20 cellular contexts compared by ENCODE assay signal in the genomic region with DNA sequence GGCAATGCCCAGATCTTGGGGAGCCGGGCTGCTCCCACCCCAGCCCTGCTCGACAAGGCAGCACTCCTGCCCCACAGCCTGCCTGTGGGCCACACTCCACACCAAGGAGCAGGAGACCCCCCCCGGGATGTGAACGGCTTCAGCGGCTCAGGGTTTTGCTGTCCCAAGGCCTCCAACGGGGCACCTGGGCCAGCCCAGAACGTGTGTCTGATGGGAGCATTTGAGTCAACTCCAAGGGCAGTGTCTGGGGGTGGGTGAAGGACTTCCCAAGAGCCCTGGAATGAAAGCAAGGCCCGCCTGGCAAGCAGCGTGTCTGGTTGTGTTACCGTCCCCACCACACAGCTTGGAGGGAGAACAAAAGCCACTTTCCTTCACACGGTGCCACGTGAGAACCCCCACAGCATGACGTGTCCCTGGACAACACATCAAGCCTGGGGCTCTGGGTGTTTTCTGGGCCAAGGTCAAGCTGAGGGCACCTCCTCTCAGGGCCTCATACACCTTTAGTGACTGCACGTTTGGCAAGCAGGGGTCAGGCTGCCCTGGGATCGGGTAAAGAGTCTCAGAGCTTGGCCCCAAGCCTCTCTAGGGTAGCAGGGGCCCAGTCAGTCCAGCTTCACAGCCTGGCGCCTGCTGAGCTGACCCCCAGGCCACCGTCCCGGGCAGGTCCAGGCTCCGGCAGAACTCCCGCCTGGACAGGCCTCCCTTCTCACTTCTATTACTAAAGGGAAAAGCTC. TPM values are rescaled to one million over a fixed set of nuclear protein-coding genes. Genes with fewer than 3 reads are reported as not detected.
"Had no signal": no experiment of that assay in that cellular context is flagged by ENCODE, and none has a peak within 500 bp of the region (broad histone marks: within the 10 kb centered on the region; RNA-seq: fewer than 3 reads in every experiment).

No MANE protein-coding gene starts in this region.

- H3K27me3 Mint-ChIP-seq: activated CD8-positive, alpha-beta T cell treated with anti-CD3 and anti-CD28 coated beads for 36 hours; central memory CD8-positive, alpha-beta T cell; memory B cell; stimulated activated memory B cell treated with anti-CD40 and anti-IgM and Interleukin-4, amounts not matched to agents 10 μg/mL and 1 μg/mL and 100 μg/mL, for 72 hours; T-cell had no signal

- H3K9me3 ChIP-seq: SK-N-SH, tibial nerve, vagina had no signal

- H3K36me3 ChIP-seq: vagina had no signal

- H3K4me1 Mint-ChIP-seq: brain; central memory CD8-positive, alpha-beta T cell; memory B cell; nephron; stimulated activated memory B cell treated with anti-CD40 and anti-IgM and Interleukin-4, amounts not matched to agents 10 μg/mL and 1 μg/mL and 100 μg/mL, for 72 hours; T-cell had no signal

- ATAC-seq: activated CD8-positive, alpha-beta T cell treated with anti-CD3 and anti-CD28 coated beads for 36 hours; activated naive CD4-positive, alpha-beta T cell treated with anti-CD3 and anti-CD28 coated beads, Interleukin-2, amount 50 U/mL, for 72 hours; activated T-cell treated with anti-CD3 and anti-CD28 coated beads, Interleukin-2, amount 50 U/mL, for 4 hours; foreskin keratinocyte; stimulated activated memory B cell treated with anti-CD40 and anti-IgM and Interleukin-4, amounts not matched to agents 10 μg/mL and 1 μg/mL and 100 μg/mL, for 72 hours; T-cell had no signal

- H3K9me3 Mint-ChIP-seq: activated CD8-positive, alpha-beta T cell treated with anti-CD3 and anti-CD28 coated beads for 36 hours; activated naive CD4-positive, alpha-beta T cell treated with anti-CD3 and anti-CD28 coated beads, Interleukin-2, amount 50 U/mL, for 72 hours; activated T-cell treated with anti-CD3 and anti-CD28 coated beads, Interleukin-2, amount 50 U/mL, for 4 hours; central memory CD8-positive, alpha-beta T cell; memory B cell; nephron; stimulated activated memory B cell treated with anti-CD40 and anti-IgM and Interleukin-4, amounts not matched to agents 10 μg/mL and 1 μg/mL and 100 μg/mL, for 72 hours; T-cell had no signal

- H3K4me3 ChIP-seq: tibial nerve, vagina had no signal

- DNase-seq: activated CD8-positive, alpha-beta T cell treated with anti-CD3 and anti-CD28 coated beads for 36 hours; activated effector memory CD4-positive, alpha-beta T cell treated with anti-CD3 and anti-CD28 coated beads, Interleukin-2, amount 50 U/mL, for 16 hours; activated T-cell treated with anti-CD3 and anti-CD28 coated beads, Interleukin-2, amount 50 U/mL, for 4 hours; amniotic stem cell; cortex of kidney; effector CD8-positive, alpha-beta T cell; foreskin keratinocyte; SK-N-SH; stimulated activated CD4-positive, alpha-beta T cell treated with anti-CD3 and anti-CD28 coated beads, Interleukin-2, amount 100 ng/mL, for 48 hours; T-cell; T1000 had no signal

- H3K4me2 ChIP-seq: SK-N-SH had no signal

- H3K9ac ChIP-seq: SK-N-SH had no signal

- H3K27ac Mint-ChIP-seq: activated CD8-positive, alpha-beta T cell treated with anti-CD3 and anti-CD28 coated beads for 36 hours; brain; memory B cell; nephron; stimulated activated memory B cell treated with anti-CD40 and anti-IgM and Interleukin-4, amounts not matched to agents 10 μg/mL and 1 μg/mL and 100 μg/mL, for 72 hours had no signal

- H3K27ac ChIP-seq: foreskin keratinocyte, vagina, VCaP had no signal

- H3K27me3 ChIP-seq: tibial nerve, vagina had no signal

- H3K4me3 Mint-ChIP-seq: activated CD8-positive, alpha-beta T cell treated with anti-CD3 and anti-CD28 coated beads for 36 hours; activated T-cell treated with anti-CD3 and anti-CD28 coated beads, Interleukin-2, amount 50 U/mL, for 4 hours; brain; central memory CD8-positive, alpha-beta T cell; memory B cell; nephron; stimulated activated memory B cell treated with anti-CD40 and anti-IgM and Interleukin-4, amounts not matched to agents 10 μg/mL and 1 μg/mL and 100 μg/mL, for 72 hours; T-cell had no signal

- H3K36me3 Mint-ChIP-seq: activated naive CD4-positive, alpha-beta T cell treated with anti-CD3 and anti-CD28 coated beads, Interleukin-2, amount 50 U/mL, for 72 hours; brain; memory B cell; stimulated activated memory B cell treated with anti-CD40 and anti-IgM and Interleukin-4, amounts not matched to agents 10 μg/mL and 1 μg/mL and 100 μg/mL, for 72 hours had no signal

RNA-seq across cellular contexts. Expression of gene C13orf46, which starts 6.0 kb away (rescaled TPM):
- total RNA-seq: foreskin keratinocyte, vagina had no signal
